Comparison of ENCODE assay signal across 1 cellular context in genomic region chr3:129527262-129527661, GRCh38.
TF ChIP-seq lines count a peak whose summit lies in the region.

No MANE protein-coding gene starts in this region.

TF ChIP-seq in H1, 55 proteins besides CTCF, POLR2A, EP300 and RAD21:
- TF ChIP-seq, protein P1, sequence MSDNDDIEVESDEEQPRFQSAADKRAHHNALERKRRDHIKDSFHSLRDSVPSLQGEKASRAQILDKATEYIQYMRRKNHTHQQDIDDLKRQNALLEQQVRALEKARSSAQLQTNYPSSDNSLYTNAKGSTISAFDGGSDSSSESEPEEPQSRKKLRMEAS (IDR thresholded peaks at IDR 0.05), result no peak
- TF ChIP-seq BRCA1 (IDR thresholded peaks at IDR 0.05; ENCODE audit: low read depth, low read length) (no peak), KDM5A (IDR thresholded peaks at IDR 0.05; ENCODE audit: low read length) (no peak), SRF (IDR thresholded peaks at IDR 0.05; ENCODE audit: low read depth, low read length) (no peak), SIX5 (IDR thresholded peaks at IDR 0.05; ENCODE audit: low read depth, low read length) (no peak)
- TF ChIP-seq, protein P2, sequence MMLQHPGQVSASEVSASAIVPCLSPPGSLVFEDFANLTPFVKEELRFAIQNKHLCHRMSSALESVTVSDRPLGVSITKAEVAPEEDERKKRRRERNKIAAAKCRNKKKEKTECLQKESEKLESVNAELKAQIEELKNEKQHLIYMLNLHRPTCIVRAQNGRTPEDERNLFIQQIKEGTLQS (IDR thresholded peaks at IDR 0.05; ENCODE audit: insufficient read depth, low read depth, low read length), result no peak
